In genomic region chr7:72924417-72924747, GRCh38 we compare ENCODE assay signal across 8 cellular contexts. TPM values are rescaled to one million over a fixed set of nuclear protein-coding genes. Genes with fewer than 3 reads are reported as not detected.
DNase-seq lines count a peak whose midpoint lies in the region; ATAC-seq, FAIRE-seq and TF ChIP-seq lines count a peak whose summit lies in the region.

No MANE protein-coding gene starts in this region.

- peak overlapping the region; percentile 100 for H3K4me3 Mint-ChIP-seq in activated naive CD8-positive, alpha-beta T cell

- no peak for DNase-seq in kidney
- no peak for DNase-seq in testis
- DNase-seq in H54 (ENCODE audit: insufficient read length, low spot score) = no peak
- no peak for DNase-seq in SHP77 (lab: John Stamatoyannopoulos, UW)
- DNase-seq in NCI-H1092 (lab: John Stamatoyannopoulos, UW) = no peak

- no peaks in the 10 kb centered on the region for H3K9me3 Mint-ChIP-seq in activated naive CD8-positive, alpha-beta T cell (ENCODE audit: low read depth)

- no peak for TF ChIP-seq CTCF in kidney (IDR thresholded peaks at IDR 0.05; ENCODE audit: borderline replicate concordance, extremely low read depth, insufficient read depth)
- no peak for TF ChIP-seq CTCF in testis (IDR thresholded peaks at IDR 0.05)

- peak overlapping the region; percentile 94 to 100 for H3K9ac ChIP-seq in kidney (ENCODE audit: low read length in 2 of 2)

- H3K27me3 ChIP-seq in testis = no peaks in the 10 kb centered on the region

- H3K27ac ChIP-seq in kidney (ENCODE audit: low read depth in 2 of 2, low read length in 2 of 2) = peak overlapping the region; percentile 82 to 87
- peak overlapping the region; percentile 77 to 92 for H3K27ac ChIP-seq in testis

- no peak for FAIRE-seq in kidney (lab: Jason Lieb, UNC)
- no peak for FAIRE-seq in H54 (lab: Jason Lieb, UNC)

- H3K36me3 ChIP-seq in kidney (ENCODE audit: control insufficient read depth in 1 of 2, insufficient read depth in 2 of 2, low read length in 2 of 2) (peaks cover 3 to 24% of the 10 kb centered on the region in 2 donors), testis (ENCODE audit: low read depth, missing control alignments) (no peaks in the 10 kb centered on the region)

- peak; percentile 1 for ATAC-seq in GM19324 (IDR thresholded peaks at IDR 0.05; ENCODE audit: low FRiP score, unreplicated experiment)
- peak; percentile 19 for ATAC-seq in HG03196 (IDR thresholded peaks at IDR 0.05; ENCODE audit: unreplicated experiment)

- H3K9me3 ChIP-seq in kidney (ENCODE audit: control insufficient read depth in 1 of 2, low read length in 2 of 2) (no peaks in the 10 kb centered on the region), testis (no peaks in the 10 kb centered on the region)

- intact Hi-C loops in kidney (cut with DNase I) = no loop called here
- intact Hi-C loops in testis (cut with DNase I; ENCODE audit: low total_unique reads) = no loop called here

- TF ChIP-seq POLR2A in testis (IDR thresholded peaks at IDR 0.05) = no peak
- TF ChIP-seq POLR2A in H54 (IDR thresholded peaks at IDR 0.05; ENCODE audit: low read depth, low read length) = no peak

- H3K27ac Mint-ChIP-seq in activated naive CD8-positive, alpha-beta T cell = peak overlapping the region; percentile 100

- WGBS in testis, 2 donors = 0% methylated on average over 5 of the region's 5 CpGs

- H3K36me3 Mint-ChIP-seq in activated naive CD8-positive, alpha-beta T cell = peaks cover 8% of the 10 kb centered on the region

- H3K4me1 ChIP-seq in kidney (ENCODE audit: control insufficient read depth in 1 of 2, insufficient read depth in 1 of 2, low read depth in 1 of 2, low read length in 2 of 2) (peaks cover 3 to 7% of the 10 kb centered on the region in 2 donors), testis (peaks cover 15% of the 10 kb centered on the region)

- peaks cover 35% of the 10 kb centered on the region for H3K4me1 Mint-ChIP-seq in activated naive CD8-positive, alpha-beta T cell (ENCODE audit: low read depth)

- H3K27me3 Mint-ChIP-seq in activated naive CD8-positive, alpha-beta T cell = no peaks in the 10 kb centered on the region

- H3K4me3 ChIP-seq in kidney (ENCODE audit: low read length in 2 of 2) (peak overlapping the region; percentile 95 to 99), testis (peak overlapping the region; percentile 83 to 85)

RNA-seq across cellular contexts. Expression of gene POM121, which starts 0.5 kb away (rescaled TPM):
- total RNA-seq in kidney (31.4 TPM), testis (10 to 100 TPM; 48.3 to 51.2 TPM)
- polyA plus RNA-seq in kidney (ENCODE audit: insufficient read depth, low read depth, low replicate concordance) (9.6 TPM), testis (ENCODE audit: insufficient read depth, low read depth, low replicate concordance) (49.7 TPM)

RNA-seq across cellular contexts. Expression of gene TRIM74, which starts 44.9 kb away (rescaled TPM):
- 1.3 TPM for total RNA-seq in kidney
- polyA plus RNA-seq in kidney (ENCODE audit: insufficient read depth, low read depth, low replicate concordance) = not detected
- 1 to 10 TPM; 3.3 to 7.3 TPM for total RNA-seq in testis
- polyA plus RNA-seq in testis (ENCODE audit: insufficient read depth, low read depth, low replicate concordance) = 6.5 TPM
